ENCODE assay signal across 8 cellular contexts in the genomic region with DNA sequence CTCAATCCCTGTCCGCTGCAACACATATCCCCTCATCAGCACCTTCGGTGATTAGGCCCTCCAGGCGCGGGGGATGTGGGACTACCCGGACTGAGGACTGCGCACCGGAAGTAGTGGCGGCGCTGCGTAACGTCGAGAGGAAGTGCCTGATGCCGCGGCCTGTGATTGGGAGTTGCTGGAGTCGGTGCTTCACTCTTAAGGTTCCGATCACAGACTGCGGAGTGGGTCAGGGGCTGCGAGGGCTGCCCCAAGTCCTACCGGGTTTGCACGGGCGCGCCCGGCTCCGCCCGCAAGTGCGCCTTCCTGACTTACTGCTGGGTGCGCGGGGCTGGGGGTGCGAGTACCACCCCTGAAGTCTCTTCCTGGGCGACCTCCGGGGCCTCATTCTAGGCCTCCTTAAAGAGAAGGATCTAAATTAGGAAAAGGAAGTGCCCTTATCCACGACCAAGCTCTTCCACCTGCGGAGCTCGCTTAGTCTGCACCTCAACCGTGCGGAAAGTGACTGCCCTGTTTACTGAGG. TPM values are rescaled to one million over a fixed set of nuclear protein-coding genes. Genes with fewer than 3 reads are reported as not detected.
DNase-seq lines count a peak whose midpoint lies in the region; ATAC-seq and TF ChIP-seq lines count a peak whose summit lies in the region.

A gene (plus strand): TSS at position 192 of the 520 bp plus-strand sequence. CDS start 1,822 bp downstream, outside the sequence.

- peaks cover 42% of the 10 kb centered on the region for H3K36me3 Mint-ChIP-seq in activated T-cell treated with anti-CD3 and anti-CD28 coated beads, Interleukin-2, amount 50 U/mL, for 24 hours (ENCODE audit: low read depth)

- H3K36me3 ChIP-seq in esophagus (ENCODE audit: control insufficient read depth in 2 of 2, insufficient read depth in 2 of 2, low read length in 1 of 2), result peaks cover 3 to 4% of the 10 kb centered on the region in 2 donors
- H3K36me3 ChIP-seq in mucosa of stomach (ENCODE audit: control insufficient read depth, insufficient read depth, low read length), result no peaks in the 10 kb centered on the region

- peaks cover 3% of the 10 kb centered on the region for H3K9me3 Mint-ChIP-seq in activated T-cell treated with anti-CD3 and anti-CD28 coated beads, Interleukin-2, amount 50 U/mL, for 24 hours

- DNase-seq in DMS114 treated with DMSO at 0.1 percent for 48 hours (lab: John Stamatoyannopoulos, UW; ENCODE audit: unreplicated experiment), result peak; percentile 81
- DNase-seq in HuH-7.5 (ENCODE audit: low spot score), result peak; percentile 51
- peak; percentile 94 for DNase-seq in activated T-cell treated with anti-CD3 and anti-CD28 coated beads, Interleukin-2, amount 50 U/mL, for 24 hours
- DNase-seq in stimulated activated CD8-positive, alpha-beta memory T cell treated with anti-CD3 and anti-CD28 coated beads, Interleukin-4, amount 100 ng/mL, for 4 hours (ENCODE audit: low read depth in 2 of 2, low spot score in 1 of 2), result peak; percentile 79 to 81

- H3K4me1 ChIP-seq in esophagus (ENCODE audit: control insufficient read depth in 2 of 2, insufficient read depth in 2 of 2, low read length in 1 of 2) (no peaks in the 10 kb centered on the region), mucosa of stomach (ENCODE audit: control insufficient read depth, insufficient read depth, low read length) (peaks cover 5% of the 10 kb centered on the region)

- WGBS in esophagus, 2 donors, result 0 to 1% methylated on average over 35 to 36 of the region's 36 CpGs

- H3K27me3 ChIP-seq in esophagus (ENCODE audit: control insufficient read depth in 1 of 2, insufficient read depth in 2 of 2, low read length in 2 of 2) (no peaks in the 10 kb centered on the region), mucosa of stomach (ENCODE audit: control insufficient read depth, insufficient read depth, low read length) (peaks cover 20% of the 10 kb centered on the region)

- H3K4me3 ChIP-seq in esophagus (ENCODE audit: low read depth in 1 of 2, low read length in 2 of 2), result peak within 1 kb of the TSS; percentile 74 to 93
- H3K4me3 ChIP-seq in mucosa of stomach (ENCODE audit: low read length), result peak within 1 kb of the TSS; percentile 96

- peak within 1 kb of the TSS; percentile 92 for H3K27ac Mint-ChIP-seq in activated T-cell treated with anti-CD3 and anti-CD28 coated beads, Interleukin-2, amount 50 U/mL, for 24 hours

- H3K4me3 Mint-ChIP-seq in activated T-cell treated with anti-CD3 and anti-CD28 coated beads, Interleukin-2, amount 50 U/mL, for 24 hours, result peak within 1 kb of the TSS; percentile 98

- H3K9ac ChIP-seq in mucosa of stomach (ENCODE audit: low read length), result peak within 1 kb of the TSS; percentile 84

- H3K4me1 Mint-ChIP-seq in activated T-cell treated with anti-CD3 and anti-CD28 coated beads, Interleukin-2, amount 50 U/mL, for 24 hours (ENCODE audit: low read depth), result peaks cover 30% of the 10 kb centered on the region

- peak; percentile 99 for ATAC-seq in GM21529 (IDR thresholded peaks at IDR 0.05; ENCODE audit: unreplicated experiment)

- H3K27me3 Mint-ChIP-seq in activated T-cell treated with anti-CD3 and anti-CD28 coated beads, Interleukin-2, amount 50 U/mL, for 24 hours, result peaks cover 16% of the 10 kb centered on the region

- no peaks in the 10 kb centered on the region for H3K9me3 ChIP-seq in esophagus (ENCODE audit: control insufficient read depth in 2 of 2, insufficient read depth in 1 of 2, low read depth in 1 of 2, low read length in 1 of 2)
- H3K9me3 ChIP-seq in mucosa of stomach (ENCODE audit: control insufficient read depth, low read length), result no peaks in the 10 kb centered on the region

- peak within 1 kb of the TSS; percentile 49 to 50 for H3K27ac ChIP-seq in esophagus (ENCODE audit: low read depth in 2 of 2, low read length in 1 of 2)

TF ChIP-seq in PFSK-1, 5 proteins besides CTCF, POLR2A, EP300 and RAD21:
- TF ChIP-seq TAF1 (IDR thresholded peaks at IDR 0.05; ENCODE audit: borderline replicate concordance, insufficient read depth, low read length) (peak; percentile 94), FOXP2 (optimal IDR thresholded peaks at IDR 0.05; ENCODE audit: borderline replicate concordance, extremely low read depth, extremely low read length, insufficient read depth) (peak; percentile 85), SIN3A (IDR thresholded peaks at IDR 0.05; ENCODE audit: borderline replicate concordance, insufficient read depth, low read length) (0 out of 2 replicates have a peak, but pooled peaks have one; percentile 30), POLR2AphosphoS5 (IDR thresholded peaks at IDR 0.05; ENCODE audit: low read depth, low read length) (peak; percentile 54)
- TF ChIP-seq, protein P1, sequence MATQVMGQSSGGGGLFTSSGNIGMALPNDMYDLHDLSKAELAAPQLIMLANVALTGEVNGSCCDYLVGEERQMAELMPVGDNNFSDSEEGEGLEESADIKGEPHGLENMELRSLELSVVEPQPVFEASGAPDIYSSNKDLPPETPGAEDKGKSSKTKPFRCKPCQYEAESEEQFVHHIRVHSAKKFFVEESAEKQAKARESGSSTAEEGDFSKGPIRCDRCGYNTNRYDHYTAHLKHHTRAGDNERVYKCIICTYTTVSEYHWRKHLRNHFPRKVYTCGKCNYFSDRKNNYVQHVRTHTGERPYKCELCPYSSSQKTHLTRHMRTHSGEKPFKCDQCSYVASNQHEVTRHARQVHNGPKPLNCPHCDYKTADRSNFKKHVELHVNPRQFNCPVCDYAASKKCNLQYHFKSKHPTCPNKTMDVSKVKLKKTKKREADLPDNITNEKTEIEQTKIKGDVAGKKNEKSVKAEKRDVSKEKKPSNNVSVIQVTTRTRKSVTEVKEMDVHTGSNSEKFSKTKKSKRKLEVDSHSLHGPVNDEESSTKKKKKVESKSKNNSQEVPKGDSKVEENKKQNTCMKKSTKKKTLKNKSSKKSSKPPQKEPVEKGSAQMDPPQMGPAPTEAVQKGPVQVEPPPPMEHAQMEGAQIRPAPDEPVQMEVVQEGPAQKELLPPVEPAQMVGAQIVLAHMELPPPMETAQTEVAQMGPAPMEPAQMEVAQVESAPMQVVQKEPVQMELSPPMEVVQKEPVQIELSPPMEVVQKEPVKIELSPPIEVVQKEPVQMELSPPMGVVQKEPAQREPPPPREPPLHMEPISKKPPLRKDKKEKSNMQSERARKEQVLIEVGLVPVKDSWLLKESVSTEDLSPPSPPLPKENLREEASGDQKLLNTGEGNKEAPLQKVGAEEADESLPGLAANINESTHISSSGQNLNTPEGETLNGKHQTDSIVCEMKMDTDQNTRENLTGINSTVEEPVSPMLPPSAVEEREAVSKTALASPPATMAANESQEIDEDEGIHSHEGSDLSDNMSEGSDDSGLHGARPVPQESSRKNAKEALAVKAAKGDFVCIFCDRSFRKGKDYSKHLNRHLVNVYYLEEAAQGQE (IDR thresholded peaks at IDR 0.05; ENCODE audit: insufficient read depth in 1 of 2, low read depth in 2 of 2, low read length in 2 of 2), result peak in 1 of 2 experiments; percentile 66; a peak in 2 of 4 replicates

RNA-seq across cellular contexts. Expression of the gene that starts here (rescaled TPM):
- 29.7 TPM for polyA plus RNA-seq in PFSK-1 (2012; ENCODE audit: insufficient read length, low read depth)
- polyA plus RNA-seq in esophagus, result 10 to 100 TPM; 15.3 to 23.2 TPM

Comparison
In these comparisons a context has a peak if more than half of its experiments do, and no peak if none do; other contexts are left out.
1. Peak in every context shown above with its lines: DNase-seq, ATAC-seq, H3K4me3 ChIP-seq and H3K27ac ChIP-seq.